ENCODE assay signal across 13 cellular contexts in genomic region chr7:102008535-102009262, GRCh38.
A peak's percentile ranks its signal among the peaks of the same experiment; 100 is the strongest.
DNase-seq lines count a peak whose midpoint lies in the region; ATAC-seq, FAIRE-seq and TF ChIP-seq lines count a peak whose summit lies in the region.
"Had no signal": no experiment of that assay in that cellular context is flagged by ENCODE, and none has a peak within 500 bp of the region (broad histone marks: within the 10 kb centered on the region; RNA-seq: fewer than 3 reads in every experiment).

No MANE protein-coding gene starts in this region.

- H3K9me3 ChIP-seq in kidney (ENCODE audit: control insufficient read depth in 1 of 2, low read length in 2 of 2) (no peaks in the 10 kb centered on the region), transverse colon (no peaks in the 10 kb centered on the region)
- H3K9me3 ChIP-seq: adrenal gland, tibial artery had no signal

- H3K36me3 Mint-ChIP-seq in effector memory CD8-positive, alpha-beta T cell (ENCODE audit: insufficient read depth), result peaks cover 9% of the 10 kb centered on the region
- H3K36me3 Mint-ChIP-seq: activated CD8-positive, alpha-beta memory T cell treated with anti-CD3 and anti-CD28 coated beads, Interleukin-2, amount 10 ng/mL, durations not matched to agents 7 days and 5 days had no signal

- no peak for TF ChIP-seq CTCF in kidney (IDR thresholded peaks at IDR 0.05; ENCODE audit: borderline replicate concordance, extremely low read depth, insufficient read depth)
- no peak for TF ChIP-seq CTCF in transverse colon (IDR thresholded peaks at IDR 0.05)

- H3K27me3 ChIP-seq in transverse colon, result no peaks in the 10 kb centered on the region
- H3K27me3 ChIP-seq: adrenal gland, tibial artery had no signal

- no peaks in the 10 kb centered on the region for H3K27me3 Mint-ChIP-seq in effector memory CD8-positive, alpha-beta T cell
- H3K27me3 Mint-ChIP-seq: activated CD8-positive, alpha-beta memory T cell treated with anti-CD3 and anti-CD28 coated beads, Interleukin-2, amount 10 ng/mL, durations not matched to agents 7 days and 5 days had no signal

- no peak for FAIRE-seq in kidney (lab: Jason Lieb, UNC)
- FAIRE-seq: GM18507 had no signal

- no peaks in the 10 kb centered on the region for H3K9me3 Mint-ChIP-seq in effector memory CD8-positive, alpha-beta T cell

- H3K4me1 Mint-ChIP-seq in effector memory CD8-positive, alpha-beta T cell (ENCODE audit: low read depth in 2 of 2), result peaks cover 4 to 9% of the 10 kb centered on the region in 2 donors
- H3K4me1 Mint-ChIP-seq: activated CD8-positive, alpha-beta memory T cell treated with anti-CD3 and anti-CD28 coated beads, Interleukin-2, amount 10 ng/mL, durations not matched to agents 7 days and 5 days had no signal

- intact Hi-C loops in kidney (cut with DNase I), result no loop called here
- intact Hi-C loops in transverse colon (cut with DNase I; ENCODE audit: low total_unique reads), result no loop called here

- no peak for TF ChIP-seq POLR2A in transverse colon (IDR thresholded peaks at IDR 0.05)

- H3K4me1 ChIP-seq in kidney (ENCODE audit: control insufficient read depth in 1 of 2, insufficient read depth in 1 of 2, low read depth in 1 of 2, low read length in 2 of 2) (peaks cover 6 to 20% of the 10 kb centered on the region in 2 donors), transverse colon (peaks cover 3 to 11% (median 9%) of the 10 kb centered on the region in 4 donors)
- H3K4me1 ChIP-seq: adrenal gland had no signal

- in situ Hi-C loops in transverse colon (cut with MboI; ENCODE audit: low pct_ligation_motif_present in 1 of 4, low pct_unique_long_range_greater_than_20kb in 1 of 4, low sequenced_read_pairs in 3 of 4), result no loop called here

- H3K9ac ChIP-seq in kidney (ENCODE audit: low read length in 2 of 2), result no peak overlapping the region

- no peak for ATAC-seq in effector memory CD8-positive, alpha-beta T cell (replicated peaks)
- ATAC-seq: activated CD8-positive, alpha-beta memory T cell treated with anti-CD3 and anti-CD28 coated beads, Interleukin-2, amount 10 ng/mL, durations not matched to agents 7 days and 5 days had no signal

- no peak overlapping the region for H3K4me3 ChIP-seq in kidney (ENCODE audit: low read length in 2 of 2)
- H3K4me3 ChIP-seq in transverse colon, result no peak overlapping the region
- H3K4me3 ChIP-seq: adrenal gland, tibial artery had no signal

- H3K36me3 ChIP-seq in kidney (ENCODE audit: control insufficient read depth in 1 of 2, insufficient read depth in 2 of 2, low read length in 2 of 2) (no peaks in the 10 kb centered on the region), transverse colon (no peaks in the 10 kb centered on the region)
- H3K36me3 ChIP-seq: adrenal gland, tibial artery had no signal

- no peak overlapping the region for H3K4me3 Mint-ChIP-seq in effector memory CD8-positive, alpha-beta T cell
- H3K4me3 Mint-ChIP-seq: activated CD8-positive, alpha-beta memory T cell treated with anti-CD3 and anti-CD28 coated beads, Interleukin-2, amount 10 ng/mL, durations not matched to agents 7 days and 5 days had no signal

- no peak overlapping the region for H3K27ac ChIP-seq in kidney (ENCODE audit: low read depth in 2 of 2, low read length in 2 of 2)
- H3K27ac ChIP-seq in transverse colon, result peak overlapping the region; percentile 20 to 45 (median 34)
- H3K27ac ChIP-seq: adrenal gland, tibial artery had no signal

- DNase-seq in SIG-M5 treated with dmso at 0.1 percent for 504 hours (lab: John Stamatoyannopoulos, UW; ENCODE audit: unreplicated experiment) (peak; percentile 20), SIG-M5 (lab: John Stamatoyannopoulos, UW) (no peak), NCI-H69 (lab: John Stamatoyannopoulos, UW) (peak; percentile 93), kidney (peak; percentile 83), transverse colon (peak; percentile 79), NCI-H1694 (lab: John Stamatoyannopoulos, UW) (no peak)
- DNase-seq in effector memory CD8-positive, alpha-beta T cell, result no peak
- DNase-seq in activated CD8-positive, alpha-beta memory T cell treated with anti-CD3 and anti-CD28 coated beads, Interleukin-2, amount 50 U/mL, for 4 hours, result no peak
- DNase-seq: activated CD8-positive, alpha-beta memory T cell treated with anti-CD3 and anti-CD28 coated beads, Interleukin-2, amount 10 ng/mL, durations not matched to agents 7 days and 5 days; adrenal gland; NCI-H1092; tibial artery had no signal

- 69 to 100% methylated on average over 1 to 12 of the region's 12 CpGs for WGBS in transverse colon (ENCODE audit: low coverage in 1 of 2), 2 donors

- H3K27ac Mint-ChIP-seq in effector memory CD8-positive, alpha-beta T cell, result no peak overlapping the region
- H3K27ac Mint-ChIP-seq: activated CD8-positive, alpha-beta memory T cell treated with anti-CD3 and anti-CD28 coated beads, Interleukin-2, amount 10 ng/mL, durations not matched to agents 7 days and 5 days had no signal

- TF ChIP-seq EP300 in transverse colon (IDR thresholded peaks at IDR 0.05; ENCODE audit: low read depth), result no peak

Comparison
In these comparisons a context has a peak if more than half of its experiments do, and no peak if none do; other contexts are left out.
1. DNase-seq: peak in SIG-M5 treated with dmso at 0.1 percent for 504 hours (single experiment), NCI-H69 (single experiment), kidney (single experiment) and transverse colon (single experiment); none in SIG-M5 (single experiment), NCI-H1694 (single experiment), effector memory CD8-positive, alpha-beta T cell (0 of 3) and activated CD8-positive, alpha-beta memory T cell treated with anti-CD3 and anti-CD28 coated beads, Interleukin-2, amount 50 U/mL, for 4 hours (single experiment).
2. H3K27ac ChIP-seq: peak in transverse colon (4 of 4); none in kidney (0 of 2).